17 cellular contexts compared by ENCODE assay signal in genomic region chr18:6776193-6776592, GRCh38. TPM values are rescaled to one million over a fixed set of nuclear protein-coding genes. Genes with fewer than 3 reads are reported as not detected.
A peak's percentile ranks its signal among the peaks of the same experiment; 100 is the strongest.
DNase-seq lines count a peak whose midpoint lies in the region; ATAC-seq, FAIRE-seq and TF ChIP-seq lines count a peak whose summit lies in the region.
"Had no signal": no experiment of that assay in that cellular context is flagged by ENCODE, and none has a peak within 500 bp of the region (broad histone marks: within the 10 kb centered on the region; RNA-seq: fewer than 3 reads in every experiment).

No MANE protein-coding gene starts in this region.

- no peaks in the 10 kb centered on the region for H3K27me3 Mint-ChIP-seq in WTC11 (ENCODE audit: low read depth)
- H3K27me3 Mint-ChIP-seq: activated CD8-positive, alpha-beta T cell treated with anti-CD3 and anti-CD28 coated beads for 36 hours had no signal

- ATAC-seq in WTC11, result peak; percentile 43
- ATAC-seq: activated CD8-positive, alpha-beta T cell treated with anti-CD3 and anti-CD28 coated beads for 36 hours; GM12878 had no signal

- H3K27me3 ChIP-seq in BJ (ENCODE audit: control insufficient read depth, insufficient read depth, low read length) (no peaks in the 10 kb centered on the region), rectal smooth muscle tissue (ENCODE audit: control insufficient read depth, insufficient read depth, low read length) (no peaks in the 10 kb centered on the region)
- H3K27me3 ChIP-seq: ascending aorta, BLaER1, tibial artery had no signal

- peak overlapping the region; percentile 44 for H3K27ac ChIP-seq in rectal smooth muscle tissue (ENCODE audit: low read depth, low read length)
- H3K27ac ChIP-seq: ascending aorta, BLaER1, tibial artery had no signal

- FAIRE-seq in RCC 7860 (lab: Jason Lieb, UNC), result no peak
- FAIRE-seq: GM12878 had no signal

- CTCF ChIA-PET in BJ (lab: Yijun Ruan, JAX), result interaction anchor here (0.6 to 1.7 kb wide), 3 partner anchors 14 to 233 kb away, joined by 3 to 4 read pairs (median 4); no protein-coding TSS in a partner anchor
- CTCF ChIA-PET in WTC11 (lab: Charles Lee), result no interaction called here

- H3K9ac ChIP-seq in rectal smooth muscle tissue (ENCODE audit: low read length), result no peak overlapping the region
- H3K9ac ChIP-seq: BLaER1 had no signal

- no peak for TF ChIP-seq CTCF in BJ (IDR thresholded peaks at IDR 0.05; ENCODE audit: insufficient read depth, low read depth, low read length)
- no peak for TF ChIP-seq CTCF in WTC11 (IDR thresholded peaks at IDR 0.05)

- no peaks in the 10 kb centered on the region for H3K36me3 Mint-ChIP-seq in WTC11

- POLR2A ChIA-PET in BJ (lab: Charles Lee), result interaction anchor here (1.3 kb wide), 1 partner anchor 23 kb away, joined by 8 read pairs; no protein-coding TSS in a partner anchor
- POLR2A ChIA-PET in WTC11 (lab: Charles Lee), result no interaction called here

- no peaks in the 10 kb centered on the region; the same call in 1 of the 2 replicates for H3K36me3 ChIP-seq in BJ (ENCODE audit: control insufficient read depth, insufficient read depth, low read length)
- H3K36me3 ChIP-seq in rectal smooth muscle tissue (ENCODE audit: control insufficient read depth, insufficient read depth, low read length), result no peaks in the 10 kb centered on the region
- H3K36me3 ChIP-seq: ascending aorta, BLaER1, tibial artery had no signal

- H3K4me1 Mint-ChIP-seq in WTC11, result peaks cover 40% of the 10 kb centered on the region

- H3K4me3 ChIP-seq in BJ (ENCODE audit: low read depth, low read length) (no peak overlapping the region), rectal smooth muscle tissue (ENCODE audit: low read length) (no peak overlapping the region)
- H3K4me3 ChIP-seq: ascending aorta, BLaER1, GM12878, lung, tibial artery had no signal

- H3K4me1 ChIP-seq in rectal smooth muscle tissue (ENCODE audit: control insufficient read depth, insufficient read depth, low read length), result no peaks in the 10 kb centered on the region
- H3K4me1 ChIP-seq: ascending aorta, BLaER1 had no signal

- H3K27ac Mint-ChIP-seq in WTC11, result peak overlapping the region; percentile 9; the same call in 1 of the 2 replicates
- H3K27ac Mint-ChIP-seq: activated CD8-positive, alpha-beta T cell treated with anti-CD3 and anti-CD28 coated beads for 36 hours had no signal

- DNase-seq in BJ (ENCODE audit: low read depth) (peak; percentile 72), WTC11 (ENCODE audit: low spot score) (no peak), fibroblast of the conjunctiva (ENCODE audit: low read depth) (peak; percentile 85), RCC 7860 (ENCODE audit: low spot score) (no peak), putamen (ENCODE audit: low spot score) (no peak), midbrain (lab: John Stamatoyannopoulos, UW) (no peak)
- DNase-seq in activated naive CD4-positive, alpha-beta T cell (lab: John Stamatoyannopoulos, UW), result no peak
- DNase-seq: activated CD8-positive, alpha-beta T cell treated with anti-CD3 and anti-CD28 coated beads for 36 hours; NCI-H2029 treated with DMSO at 0.1 percent for 48 hours; SHP77; tibial artery had no signal

- H3K4me3 Mint-ChIP-seq in WTC11, result no peak overlapping the region
- H3K4me3 Mint-ChIP-seq: activated CD8-positive, alpha-beta T cell treated with anti-CD3 and anti-CD28 coated beads for 36 hours had no signal

- H3K9me3 Mint-ChIP-seq in WTC11, result 0 out of 2 replicates have a peak, but pooled peaks cover 3% of the 10 kb centered on the region

TF ChIP-seq in WTC11, 78 proteins besides CTCF, POLR2A, EP300 and RAD21:
- TF ChIP-seq ZMAT4 (CRISPR knock-in tag; IDR thresholded peaks at IDR 0.05), result no peak
- TF ChIP-seq ZNF532 (CRISPR knock-in tag; IDR thresholded peaks at IDR 0.05; ENCODE audit: borderline replicate concordance), result no peak
- TF ChIP-seq FOXK1 (CRISPR knock-in tag; IDR thresholded peaks at IDR 0.05), result no peak
- no peak for TF ChIP-seq GABPB1 (CRISPR knock-in tag; IDR thresholded peaks at IDR 0.05)
- no peak for TF ChIP-seq CDX4 (CRISPR knock-in tag; IDR thresholded peaks at IDR 0.05; ENCODE audit: borderline replicate concordance)
- no peak for TF ChIP-seq RORB (CRISPR knock-in tag; IDR thresholded peaks at IDR 0.05)
- no peak for TF ChIP-seq GTF2I (CRISPR knock-in tag; conservative IDR thresholded peaks at IDR 0.05)
- no peak for TF ChIP-seq ZNF121 (CRISPR knock-in tag; IDR thresholded peaks at IDR 0.05)
- TF ChIP-seq ZBTB21 (CRISPR knock-in tag; IDR thresholded peaks at IDR 0.05; ENCODE audit: borderline replicate concordance), result no peak
- no peak for TF ChIP-seq ZNF281 (CRISPR knock-in tag; IDR thresholded peaks at IDR 0.05)
- TF ChIP-seq ZNF416 (CRISPR knock-in tag; IDR thresholded peaks at IDR 0.05), result no peak
- TF ChIP-seq HMGA2 (CRISPR knock-in tag; IDR thresholded peaks at IDR 0.05), result no peak
- no peak for TF ChIP-seq SMAD4 (CRISPR knock-in tag; IDR thresholded peaks at IDR 0.05)

RNA-seq across cellular contexts. Expression of gene ARHGAP28, which starts 46.7 kb away (rescaled TPM):
- 5.3 and 9.5 TPM in 2 replicates for polyA plus RNA-seq in BJ (2011; rRNA removed)
- polyA minus RNA-seq in BJ (2011; rRNA and poly(A)+ RNA removed), result 7.9 and 9.6 TPM in 2 replicates
- 10.5 to 14.8 TPM (median 10.7 TPM) in 3 replicates for total RNA-seq in WTC11 (2021)
- total RNA-seq: activated CD8-positive, alpha-beta T cell treated with anti-CD3 and anti-CD28 coated beads for 36 hours; GM12878; HT-29 had no signal
- polyA plus RNA-seq: GM12878 had no signal

Comparison
In these comparisons a context has a peak if more than half of its experiments do, and no peak if none do; other contexts are left out.
1. DNase-seq: peak in BJ (single experiment) and fibroblast of the conjunctiva (single experiment); none in WTC11 (single experiment), RCC 7860 (single experiment), putamen (single experiment), activated naive CD4-positive, alpha-beta T cell (0 of 4) and midbrain (single experiment).